ENCODE assay signal across 8 cellular contexts in the genomic region with DNA sequence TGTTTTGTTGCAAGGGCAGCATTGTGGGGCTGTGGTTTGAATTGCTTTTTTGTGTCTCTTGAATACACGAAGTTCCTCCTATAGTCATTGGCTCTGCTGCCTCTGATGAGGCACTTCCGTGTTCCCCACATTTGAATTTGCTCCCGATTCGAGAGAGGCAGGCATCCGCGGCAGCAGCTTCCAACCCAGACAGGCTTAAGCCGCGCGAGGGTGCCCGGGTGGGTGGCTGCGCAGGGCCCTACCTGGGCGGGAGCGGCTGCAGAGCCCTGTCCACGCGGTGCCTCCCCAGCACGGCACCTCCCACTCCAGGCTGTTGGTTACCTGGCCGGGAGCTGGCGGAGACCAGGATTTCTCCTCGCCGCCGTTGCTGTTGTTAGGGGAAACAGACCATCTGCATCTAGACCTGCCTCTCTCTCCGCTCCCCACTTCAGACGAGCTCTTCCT.
DNase-seq lines count a peak whose midpoint lies in the region; ATAC-seq and TF ChIP-seq lines count a peak whose summit lies in the region.

No MANE protein-coding gene starts in this region.

- H3K27me3 ChIP-seq in aorta (ENCODE audit: control insufficient read depth in 1 of 2, insufficient read depth in 2 of 2, low read length in 1 of 2): no peaks in the 10 kb centered on the region

- ATAC-seq in HG02884 (IDR thresholded peaks at IDR 0.05; ENCODE audit: unreplicated experiment): peak; percentile 55
- peak; percentile 58 to 64 for ATAC-seq in naive B cell (ENCODE audit: low read depth in 2 of 2)
- ATAC-seq in aorta (ENCODE audit: low FRiP score): peak; percentile 33
- ATAC-seq in GM21737 (IDR thresholded peaks at IDR 0.05; ENCODE audit: unreplicated experiment): no peak
- ATAC-seq in GM21381 (IDR thresholded peaks at IDR 0.05; ENCODE audit: unreplicated experiment): no peak

- peak; percentile 54 for DNase-seq in COR-L47 (lab: John Stamatoyannopoulos, UW)
- no peak for DNase-seq in coronary artery (ENCODE audit: low spot score)
- no peak for DNase-seq in naive B cell
- peak in 1 of 2 donors; percentile 47 for DNase-seq in aorta

- no peaks in the 10 kb centered on the region for H3K4me1 ChIP-seq in aorta (ENCODE audit: control insufficient read depth in 1 of 2, insufficient read depth in 2 of 2, low read length in 2 of 2)

- TF ChIP-seq CTCF in coronary artery (IDR thresholded peaks at IDR 0.05): no peak

- peaks cover 30% of the 10 kb centered on the region for H3K27me3 Mint-ChIP-seq in T-helper 1 cell treated with Interleukin-12 subunit alpha and Interleukin-12 subunit beta and Interleukin-4 antibody, amounts not matched to agents 30 μg/mL and 1 μg/mL, for 36 hours (ENCODE audit: low read depth)
- peaks cover 5 to 25% (median 8%) of the 10 kb centered on the region in 3 donors for H3K27me3 Mint-ChIP-seq in naive B cell

- H3K4me3 Mint-ChIP-seq in T-helper 1 cell treated with Interleukin-12 subunit alpha and Interleukin-12 subunit beta and Interleukin-4 antibody, amounts not matched to agents 30 μg/mL and 1 μg/mL, for 36 hours: peak overlapping the region; percentile 49
- H3K4me3 Mint-ChIP-seq in naive B cell: peak overlapping the region; percentile 69 to 91 (median 80)

- H3K4me3 ChIP-seq in coronary artery (peak overlapping the region; percentile 65), aorta (ENCODE audit: low read length in 2 of 2) (no peak overlapping the region)

- no peaks in the 10 kb centered on the region for H3K9me3 ChIP-seq in aorta (ENCODE audit: control insufficient read depth, low read length)

- no peak overlapping the region for H3K27ac ChIP-seq in coronary artery
- no peak overlapping the region for H3K27ac ChIP-seq in aorta (ENCODE audit: low read depth in 1 of 2, low read length in 2 of 2)

- no peak overlapping the region for H3K27ac Mint-ChIP-seq in T-helper 1 cell treated with Interleukin-12 subunit alpha and Interleukin-12 subunit beta and Interleukin-4 antibody, amounts not matched to agents 30 μg/mL and 1 μg/mL, for 36 hours
- peak overlapping the region in 2 of 6 donors; percentile 37 to 61 for H3K27ac Mint-ChIP-seq in naive B cell

- no peaks in the 10 kb centered on the region for H3K36me3 Mint-ChIP-seq in T-helper 1 cell treated with Interleukin-12 subunit alpha and Interleukin-12 subunit beta and Interleukin-4 antibody, amounts not matched to agents 30 μg/mL and 1 μg/mL, for 36 hours (ENCODE audit: low read depth)
- H3K36me3 Mint-ChIP-seq in naive B cell: no peaks in the 10 kb centered on the region

- H3K4me1 Mint-ChIP-seq in T-helper 1 cell treated with Interleukin-12 subunit alpha and Interleukin-12 subunit beta and Interleukin-4 antibody, amounts not matched to agents 30 μg/mL and 1 μg/mL, for 36 hours (ENCODE audit: low read depth): peaks cover 6% of the 10 kb centered on the region
- H3K4me1 Mint-ChIP-seq in naive B cell: peaks cover 12 to 19% (median 18%) of the 10 kb centered on the region in 3 donors

- 15 to 19% methylated on average over 23 of the region's 23 CpGs for WGBS in aorta, 2 donors

- H3K9me3 Mint-ChIP-seq in T-helper 1 cell treated with Interleukin-12 subunit alpha and Interleukin-12 subunit beta and Interleukin-4 antibody, amounts not matched to agents 30 μg/mL and 1 μg/mL, for 36 hours: no peaks in the 10 kb centered on the region
- H3K9me3 Mint-ChIP-seq in naive B cell: no peaks in the 10 kb centered on the region

- H3K36me3 ChIP-seq in aorta (ENCODE audit: control insufficient read depth in 1 of 2, insufficient read depth in 2 of 2, low read length in 1 of 2): no peaks in the 10 kb centered on the region

- intact Hi-C loops in aorta (cut with DNase I): no loop called here

Comparison
In these comparisons a context has a peak if more than half of its experiments do, and no peak if none do; other contexts are left out.
1. ATAC-seq: peak in HG02884 (single experiment), naive B cell (2 of 2) and aorta (single experiment); none in GM21737 (single experiment) and GM21381 (single experiment).